Comparison of ENCODE assay signal across 8 cellular contexts in genomic region chr3:170356596-170357175, GRCh38. TPM values are rescaled to one million over a fixed set of nuclear protein-coding genes. Genes with fewer than 3 reads are reported as not detected.
DNase-seq lines count a peak whose midpoint lies in the region; ATAC-seq and TF ChIP-seq lines count a peak whose summit lies in the region.

No MANE protein-coding gene starts in this region.

- peaks cover 80% of the 10 kb centered on the region for H3K4me1 Mint-ChIP-seq in activated B cell treated with CpG ODN at 0.5 μM for 24 hours

- H3K4me3 ChIP-seq in coronary artery (peak overlapping the region; percentile 99), liver (ENCODE audit: low read depth in 1 of 3, low read length in 3 of 3) (peak overlapping the region; percentile 54 to 98 (median 61))

- no peaks in the 10 kb centered on the region for H3K27me3 ChIP-seq in liver (ENCODE audit: control insufficient read depth in 4 of 4, insufficient read depth in 4 of 4, low read length in 3 of 4)

- POLR2A ChIA-PET in activated B cell treated with CpG ODN at 0.5 μM for 24 hours (lab: Charles Lee) = interaction anchor here (0.5 to 4.1 kb wide), 47 partner anchors 7 to 1748 kb away, joined by 3 to 45 read pairs (median 5); partner anchors contain the start of genes ACTRT3, GPR160, LRRC34 and LRRIQ4

- H3K27ac Mint-ChIP-seq in activated B cell treated with CpG ODN at 0.5 μM for 24 hours = peak overlapping the region; percentile 97

- TF ChIP-seq CTCF in activated B cell treated with CpG ODN at 0.5 μM for 24 hours (IDR thresholded peaks at IDR 0.05) (no peak), coronary artery (IDR thresholded peaks at IDR 0.05) (no peak), liver (IDR thresholded peaks at IDR 0.05; ENCODE audit: low read depth, low read length, missing input control) (peak; percentile 11)

- peak overlapping the region; percentile 64 to 68 for H3K9ac ChIP-seq in liver (ENCODE audit: low read depth in 1 of 2, low read length in 2 of 2)

- peaks cover 30% of the 10 kb centered on the region for H3K36me3 Mint-ChIP-seq in activated B cell treated with CpG ODN at 0.5 μM for 24 hours (ENCODE audit: low read depth)

- H3K36me3 ChIP-seq in liver (ENCODE audit: control insufficient read depth in 4 of 4, insufficient read depth in 3 of 4, low read depth in 1 of 4, low read length in 3 of 4) = peaks cover 0 to 8% (median 4%) of the 10 kb centered on the region in 4 donors

- intact Hi-C loops in activated B cell treated with CpG ODN at 0.5 μM for 24 hours (cut with micrococcal nuclease) = loop anchor here (1.0 to 5.0 kb wide), 10 partner anchors 8 to 592 kb away; partner anchors contain the start of genes EIF5A2, LRRC34, LRRIQ4 and PHC3

- DNase-seq in NCI-H345 (lab: John Stamatoyannopoulos, UW) = peak; percentile 52
- DNase-seq in NCI-H345 treated with DMSO at 0.1 percent for 48 hours (lab: John Stamatoyannopoulos, UW; ENCODE audit: unreplicated experiment) = no peak
- DNase-seq in NCI-H1417 treated with DMSO at 0.1 percent for 48 hours (lab: John Stamatoyannopoulos, UW) = peak; percentile 54
- DNase-seq in activated B cell treated with CpG ODN at 0.5 μM for 24 hours = peak; percentile 88
- peak; percentile 92 for DNase-seq in coronary artery (ENCODE audit: low spot score)
- DNase-seq in stimulated activated CD4-positive, alpha-beta T cell treated with anti-CD3 and anti-CD28 coated beads, Interleukin-4, amount 100 ng/mL, for 4 hours = peak; percentile 28 to 53

- peaks cover 11 to 36% (median 30%) of the 10 kb centered on the region in 4 donors for H3K4me1 ChIP-seq in liver (ENCODE audit: control insufficient read depth in 4 of 4, insufficient read depth in 4 of 4, low read length in 3 of 4)

- H3K27ac ChIP-seq in coronary artery (peak overlapping the region; percentile 95 to 100), liver (ENCODE audit: low read depth in 1 of 2, low read length in 2 of 2) (peak overlapping the region; percentile 78 to 91)

- TF ChIP-seq RAD21 in liver (IDR thresholded peaks at IDR 0.05) = peak; percentile 24 to 43

- under 1% methylated on average over 60 of the region's 60 CpGs for WGBS in liver

- H3K9me3 Mint-ChIP-seq in activated B cell treated with CpG ODN at 0.5 μM for 24 hours = peaks cover 3% of the 10 kb centered on the region

- CTCF ChIA-PET in activated B cell treated with CpG ODN at 0.5 μM for 24 hours (lab: Charles Lee) = interaction anchor here (1.1 to 3.7 kb wide), 6 partner anchors 13 to 55 kb away, joined by 3 to 25 read pairs (median 4); no protein-coding TSS in a partner anchor

- no peaks in the 10 kb centered on the region for H3K27me3 Mint-ChIP-seq in activated B cell treated with CpG ODN at 0.5 μM for 24 hours

- peak; percentile 37 for ATAC-seq in HG02623 (IDR thresholded peaks at IDR 0.05; ENCODE audit: unreplicated experiment)
- ATAC-seq in activated B cell treated with CpG ODN at 0.5 μM for 24 hours (ENCODE audit: low read depth) = peak; percentile 59

- H3K9me3 ChIP-seq in liver (ENCODE audit: control insufficient read depth in 4 of 4, low read length in 3 of 4) = no peaks in the 10 kb centered on the region

- H3K4me3 Mint-ChIP-seq in activated B cell treated with CpG ODN at 0.5 μM for 24 hours = peak overlapping the region; percentile 88

TF ChIP-seq in liver, 16 proteins besides CTCF, POLR2A, EP300 and RAD21:
- peak; percentile 29 for TF ChIP-seq REST (IDR thresholded peaks at IDR 0.05)
- no peak for TF ChIP-seq FOXA2 (IDR thresholded peaks at IDR 0.05)
- no peak for TF ChIP-seq GABPA (IDR thresholded peaks at IDR 0.05 in 1 of 2, conservative IDR thresholded peaks at IDR 0.05 in 1 of 2)
- peak in 1 of 2 donors; percentile 65 for TF ChIP-seq EGR1 (IDR thresholded peaks at IDR 0.05; ENCODE audit: low read depth in 2 of 2)
- TF ChIP-seq JUND (IDR thresholded peaks at IDR 0.05) = peak in 1 of 2 donors; percentile 31
- TF ChIP-seq FOXA1 (IDR thresholded peaks at IDR 0.05) = no peak
- no peak for TF ChIP-seq ZBTB33 (IDR thresholded peaks at IDR 0.05)
- TF ChIP-seq MAX (IDR thresholded peaks at IDR 0.05) = no peak
- TF ChIP-seq HNF4G (IDR thresholded peaks at IDR 0.05) = no peak
- peak; percentile 56 for TF ChIP-seq NR2F2 (IDR thresholded peaks at IDR 0.05)
- TF ChIP-seq RXRA (IDR thresholded peaks at IDR 0.05) = peak; percentile 73 to 74
- peak; percentile 66 for TF ChIP-seq YY1 (IDR thresholded peaks at IDR 0.05)
- TF ChIP-seq HNF4A (conservative IDR thresholded peaks at IDR 0.05) = peak; percentile 53 to 55
- TF ChIP-seq ATF3 (IDR thresholded peaks at IDR 0.05) = no peak
- TF ChIP-seq TAF1 (conservative IDR thresholded peaks at IDR 0.05) = no peak
- TF ChIP-seq SP1 (IDR thresholded peaks at IDR 0.05) = peak; percentile 74

RNA-seq across cellular contexts. Expression of gene SKIL, which starts 0.8 kb away (rescaled TPM):
- total RNA-seq in activated B cell treated with CpG ODN at 0.5 μM for 24 hours (112 and 123 TPM in 2 replicates), liver (10 to 100 TPM; 20.0 to 43.2 TPM)
- polyA plus RNA-seq in liver = 1 to 10 TPM; 2.5 to 8.4 TPM
